22 cellular contexts compared by ENCODE assay signal in the genomic region with DNA sequence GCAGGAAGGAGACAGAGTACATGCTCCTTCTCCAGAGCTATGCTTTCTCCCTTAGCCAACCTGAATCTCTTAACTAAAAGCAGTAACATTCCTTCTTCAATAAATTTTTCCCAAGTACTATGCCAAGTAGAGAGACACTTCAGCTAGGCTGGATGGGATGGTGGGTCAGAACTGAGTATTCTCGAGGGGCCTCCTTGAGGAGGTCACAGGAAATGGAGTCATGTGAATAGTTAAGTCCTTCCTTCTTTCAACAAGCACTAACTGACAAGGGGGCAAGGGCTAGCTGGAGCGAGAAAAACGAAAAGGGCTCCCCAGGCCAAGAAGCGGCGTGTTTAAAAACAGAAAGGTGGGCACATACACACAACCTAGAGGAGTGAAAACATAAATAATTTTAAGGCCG. TPM values are rescaled to one million over a fixed set of nuclear protein-coding genes. Genes with fewer than 3 reads are reported as not detected.
DNase-seq lines count a peak whose midpoint lies in the region; TF ChIP-seq lines count a peak whose summit lies in the region.
"Had no signal": no experiment of that assay in that cellular context is flagged by ENCODE, and none has a peak within 500 bp of the region (broad histone marks: within the 10 kb centered on the region; RNA-seq: fewer than 3 reads in every experiment).

No MANE protein-coding gene starts in this region.

- H3K79me2 ChIP-seq in neural progenitor cell (ENCODE audit: low read depth), result peaks cover 13% of the 10 kb centered on the region

- H3K36me3 ChIP-seq in BLaER1, result peaks cover 29% of the 10 kb centered on the region
- peaks cover 13 to 93% (median 68%) of the 10 kb centered on the region in 11 experiments; a peak in 20 of 22 replicates for H3K36me3 ChIP-seq in BLaER1 treated with 17β-estradiol and CSF1 and Interleukin-3, amounts not matched to agents 10 nM and 100 nM
- H3K36me3 ChIP-seq in neural progenitor cell, result no peaks in the 10 kb centered on the region

- DNase-seq in cardiac fibroblast (ENCODE audit: low read depth in 2 of 2), result peak; percentile 24 to 48
- DNase-seq in neural progenitor cell (ENCODE audit: low spot score), result no peak
- no peak for DNase-seq in glomerular visceral epithelial cell (ENCODE audit: extremely low spot score)
- no peak for DNase-seq in AG20443 (ENCODE audit: low spot score)
- DNase-seq in activated gamma-delta T cell (lab: John Stamatoyannopoulos, UW), result no peak
- DNase-seq: C1 segment of cervical spinal cord; Calu3; CD8-positive, alpha-beta T cell; DMS153; HCEC 1CT; IMR-90; NCI-H1105 treated with DMSO at 0.1 percent for 48 hours; NCI-H2029 treated with DMSO at 0.1 percent for 48 hours; NCI-H226; NCI-H510A treated with DMSO at 0.1 percent for 48 hours; NCI-H748 treated with DMSO at 0.1 percent for 48 hours; NK-92 treated with Interleukin-12 subunit alpha and Interleukin-12 subunit beta, amount 100 ng/mL, for 24 hours had no signal

- peaks cover 1% of the 10 kb centered on the region for H3K36me3 Mint-ChIP-seq in neural progenitor cell

- H4K20me1 ChIP-seq in BLaER1, result no peaks in the 10 kb centered on the region
- peaks cover 0 to 100% (median 50%) of the 10 kb centered on the region in 11 experiments; a peak in 19 of 22 replicates for H4K20me1 ChIP-seq in BLaER1 treated with 17β-estradiol and CSF1 and Interleukin-3, amounts not matched to agents 10 nM and 100 nM
- no peaks in the 10 kb centered on the region for H4K20me1 ChIP-seq in neural progenitor cell (ENCODE audit: low read depth)

- H3K27me3 Mint-ChIP-seq in neural progenitor cell (ENCODE audit: insufficient read depth, low read depth), result no peaks in the 10 kb centered on the region

- H3K27ac ChIP-seq in BLaER1 (no peak overlapping the region), neural progenitor cell (no peak overlapping the region)
- no peak overlapping the region for H3K27ac ChIP-seq in BLaER1 treated with 17β-estradiol and CSF1 and Interleukin-3, amounts not matched to agents 10 nM and 100 nM
- H3K27ac ChIP-seq: KMS-11, RWPE1 had no signal

- H3K4me3 ChIP-seq in BLaER1 (no peak overlapping the region), cardiac fibroblast (replicated peaks in 1 of 2; ENCODE audit: low read depth in 2 of 2, low read length in 2 of 2) (no peak overlapping the region), neural progenitor cell (no peak overlapping the region)
- H3K4me3 ChIP-seq in BLaER1 treated with 17β-estradiol and CSF1 and Interleukin-3, amounts not matched to agents 10 nM and 100 nM, result 0 out of 20 replicates have a peak overlapping the region, but pooled peaks of 1 of the 10 experiments have one; percentile 9
- H3K4me3 ChIP-seq: GM23338 had no signal

- H3K9me3 ChIP-seq in BLaER1, result no peaks in the 10 kb centered on the region
- H3K9me3 ChIP-seq in BLaER1 treated with 17β-estradiol and CSF1 and Interleukin-3, amounts not matched to agents 10 nM and 100 nM (replicated peaks in 1 of 11), result peaks cover 0 to 8% (median 0%) of the 10 kb centered on the region in 11 experiments; a peak in 3 of 22 replicates
- H3K9me3 ChIP-seq in neural progenitor cell (ENCODE audit: low read depth), result no peaks in the 10 kb centered on the region

- no peak overlapping the region for H2AFZ ChIP-seq in neural progenitor cell (replicated peaks)
- H2AFZ ChIP-seq: GM23338 had no signal

- TF ChIP-seq CTCF in cardiac fibroblast (IDR thresholded peaks at IDR 0.05; ENCODE audit: low read depth, low read length) (no peak), neural progenitor cell (IDR thresholded peaks at IDR 0.05) (no peak)

- H3K4me3 Mint-ChIP-seq in neural progenitor cell, result no peak overlapping the region
- H3K4me3 Mint-ChIP-seq: CD8-positive, alpha-beta T cell; GM23338 had no signal

- no peaks in the 10 kb centered on the region for H3F3A ChIP-seq in neural progenitor cell (ENCODE audit: low read depth)

- H3K4me1 ChIP-seq in BLaER1 (peaks cover 36% of the 10 kb centered on the region), neural progenitor cell (no peaks in the 10 kb centered on the region)
- H3K4me1 ChIP-seq in BLaER1 treated with 17β-estradiol and CSF1 and Interleukin-3, amounts not matched to agents 10 nM and 100 nM, result peaks cover 33 to 54% (median 45%) of the 10 kb centered on the region in 10 experiments

- H3K9ac ChIP-seq in BLaER1 (no peak overlapping the region), neural progenitor cell (no peak overlapping the region)
- no peak overlapping the region for H3K9ac ChIP-seq in BLaER1 treated with 17β-estradiol and CSF1 and Interleukin-3, amounts not matched to agents 10 nM and 100 nM
- H3K9ac ChIP-seq: KMS-11 had no signal

- H3K4me1 Mint-ChIP-seq in neural progenitor cell, result peaks cover 6% of the 10 kb centered on the region

- H3K4me2 ChIP-seq in BLaER1 (0 out of 2 replicates have a peak overlapping the region, but pooled peaks have one; percentile 25), neural progenitor cell (no peak overlapping the region)
- peak overlapping the region; percentile 3 to 57 (median 43); a peak in 17 of 22 replicates for H3K4me2 ChIP-seq in BLaER1 treated with 17β-estradiol and CSF1 and Interleukin-3, amounts not matched to agents 10 nM and 100 nM
- H3K4me2 ChIP-seq: GM23338, KMS-11 had no signal

- H3K27me3 ChIP-seq in BLaER1 (no peaks in the 10 kb centered on the region), neural progenitor cell (no peaks in the 10 kb centered on the region)
- H3K27me3 ChIP-seq in BLaER1 treated with 17β-estradiol and CSF1 and Interleukin-3, amounts not matched to agents 10 nM and 100 nM, result no peaks in the 10 kb centered on the region

- peaks cover 2% of the 10 kb centered on the region for H3K9me3 Mint-ChIP-seq in neural progenitor cell
- H3K9me3 Mint-ChIP-seq: CD8-positive, alpha-beta T cell; GM23338 had no signal

- peak overlapping the region; percentile 38 for H3K27ac Mint-ChIP-seq in neural progenitor cell
- H3K27ac Mint-ChIP-seq: CD8-positive, alpha-beta T cell; GM23338 had no signal

RNA-seq across cellular contexts. Expression of gene RSU1, which starts 5.5 kb away (rescaled TPM):
- 9.6 and 18.5 TPM in 2 replicates for total RNA-seq in neural progenitor cell (ENCODE audit: low replicate concordance)

Comparison
In these comparisons a context has a peak if more than half of its experiments do, and no peak if none do; other contexts are left out.
1. DNase-seq: peak in cardiac fibroblast (2 of 2); none in neural progenitor cell (single experiment), glomerular visceral epithelial cell (single experiment), AG20443 (single experiment) and activated gamma-delta T cell (single experiment).